Comparison of ENCODE assay signal across 20 cellular contexts in the genomic region with DNA sequence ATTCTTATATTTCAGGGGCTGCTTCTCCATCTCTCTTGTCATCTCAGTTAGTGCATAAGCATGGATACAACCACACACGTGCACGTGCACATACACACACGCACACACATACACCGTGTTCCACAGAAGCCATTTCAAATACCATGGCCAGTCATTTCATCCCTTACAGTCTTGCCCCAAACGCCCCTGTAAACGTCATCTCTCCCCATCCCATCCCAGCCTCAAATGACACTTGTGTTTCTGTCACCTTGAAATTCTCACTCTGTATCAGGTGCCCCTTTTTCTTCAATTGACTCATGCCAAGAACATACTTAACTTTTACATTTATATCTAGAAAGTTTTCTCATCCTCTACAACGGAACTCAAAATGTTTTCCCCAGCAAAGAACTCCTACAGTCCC.
"Had no signal": no experiment of that assay in that cellular context is flagged by ENCODE, and none has a peak within 500 bp of the region (broad histone marks: within the 10 kb centered on the region; RNA-seq: fewer than 3 reads in every experiment).

No MANE protein-coding gene starts in this region.

- H3K27me3 ChIP-seq: dorsolateral prefrontal cortex, esophagus squamous epithelium, gastrocnemius medialis, left lung had no signal

- H3K9me3 Mint-ChIP-seq: mesothelial cell of epicardium had no signal

- H3K9me3 ChIP-seq: esophagus squamous epithelium, gastrocnemius medialis, left lung, lower lobe of right lung, mucosa of descending colon had no signal

- H3K27ac Mint-ChIP-seq: mesothelial cell of epicardium had no signal

- ATAC-seq: gastrocnemius medialis, heart right ventricle, left cardiac atrium, left lung, left ventricle myocardium superior, lower lobe of right lung, mucosa of descending colon had no signal

- DNase-seq: dermis blood vessel endothelial cell; dorsolateral prefrontal cortex; effector CD4-positive, alpha-beta T cell; effector memory CD4-positive, alpha-beta T cell; esophagus squamous epithelium; foreskin fibroblast; foreskin melanocyte; gastrocnemius medialis; glutamatergic neuron; head of caudate nucleus; heart right ventricle; hippocampal formation; left cardiac atrium; left lung; left ventricle myocardium superior; lower lobe of right lung; mesenchymal stem cell; mucosa of descending colon had no signal

- H3K27ac ChIP-seq: coronary artery, dorsolateral prefrontal cortex, esophagus squamous epithelium, gastrocnemius medialis, heart right ventricle, left lung, lower lobe of right lung had no signal

- H3K4me3 Mint-ChIP-seq: mesothelial cell of epicardium had no signal

- H3K36me3 ChIP-seq: esophagus squamous epithelium, gastrocnemius medialis, heart right ventricle, left lung, lower lobe of right lung had no signal

- H3K36me3 Mint-ChIP-seq: mesothelial cell of epicardium had no signal

- H3K4me3 ChIP-seq: coronary artery, dorsolateral prefrontal cortex, esophagus squamous epithelium, gastrocnemius medialis, heart right ventricle, left lung, lower lobe of right lung, mucosa of descending colon had no signal

- H3K4me1 ChIP-seq: esophagus squamous epithelium, gastrocnemius medialis, heart right ventricle, left lung, lower lobe of right lung had no signal
